Comparison of ENCODE assay signal across 20 cellular contexts in genomic region chr9:132639322-132639721, GRCh38. TPM values are rescaled to one million over a fixed set of nuclear protein-coding genes. Genes with fewer than 3 reads are reported as not detected.
DNase-seq lines count a peak whose midpoint lies in the region; ATAC-seq, FAIRE-seq and TF ChIP-seq lines count a peak whose summit lies in the region.
"Had no signal": no experiment of that assay in that cellular context is flagged by ENCODE, and none has a peak within 500 bp of the region (broad histone marks: within the 10 kb centered on the region; RNA-seq: fewer than 3 reads in every experiment).

No MANE protein-coding gene starts in this region.

- no peak overlapping the region for H3K4me3 ChIP-seq in breast epithelium
- H3K4me3 ChIP-seq: GM23248, K562 had no signal

- H3K36me3 Mint-ChIP-seq in MCF 10A (ENCODE audit: insufficient read depth, unreplicated experiment) = peaks cover 54% of the 10 kb centered on the region
- no peaks in the 10 kb centered on the region for H3K36me3 Mint-ChIP-seq in activated CD8-positive, alpha-beta memory T cell treated with anti-CD3 and anti-CD28 coated beads, Interleukin-2, amount 10 ng/mL, durations not matched to agents 7 days and 5 days

- H3K27me3 ChIP-seq in breast epithelium = no peaks in the 10 kb centered on the region

- FAIRE-seq in urothelium cell line (lab: Jason Lieb, UNC) = no peak
- FAIRE-seq: K562 had no signal

- POLR2A ChIA-PET in MCF 10A (lab: Yijun Ruan, JAX) = no interaction called here

- no TSS peak for BruUV-seq in MCF 10A (replicated peaks; lab: Mats Ljungman, UMichigan)

- no peaks in the 10 kb centered on the region for H3K27me3 Mint-ChIP-seq in MCF 10A (ENCODE audit: insufficient read depth, unreplicated experiment)
- H3K27me3 Mint-ChIP-seq in activated CD8-positive, alpha-beta memory T cell treated with anti-CD3 and anti-CD28 coated beads, Interleukin-2, amount 10 ng/mL, durations not matched to agents 7 days and 5 days = no peaks in the 10 kb centered on the region
- H3K27me3 Mint-ChIP-seq: B cell; CD4-positive, alpha-beta memory T cell had no signal

- intact Hi-C loops in breast epithelium (cut with DNase I; ENCODE audit: low total_unique reads) (loop anchor here (10.0 kb wide), 1 partner anchor 225 kb away; the partner anchor contains the start of gene CFAP77), MCF 10A (cut with micrococcal nuclease) (no loop called here)

- no peaks in the 10 kb centered on the region for H3K36me3 ChIP-seq in breast epithelium

- peak overlapping the region; percentile 60 to 73 for H3K27ac ChIP-seq in breast epithelium
- H3K27ac ChIP-seq: GM23248 had no signal

- ATAC-seq in left lobe of liver (peak; percentile 24), HG03520 (IDR thresholded peaks at IDR 0.05; ENCODE audit: unreplicated experiment) (no peak), HG03108 (IDR thresholded peaks at IDR 0.05; ENCODE audit: unreplicated experiment) (no peak)
- no peak for ATAC-seq in activated CD8-positive, alpha-beta memory T cell treated with anti-CD3 and anti-CD28 coated beads, Interleukin-2, amount 10 ng/mL, durations not matched to agents 7 days and 5 days
- ATAC-seq: HCT116, K562 had no signal

- no peaks in the 10 kb centered on the region for H3K9me3 Mint-ChIP-seq in MCF 10A (ENCODE audit: unreplicated experiment)
- no peaks in the 10 kb centered on the region for H3K9me3 Mint-ChIP-seq in activated CD8-positive, alpha-beta memory T cell treated with anti-CD3 and anti-CD28 coated beads, Interleukin-2, amount 10 ng/mL, durations not matched to agents 7 days and 5 days (ENCODE audit: low read depth)
- H3K9me3 Mint-ChIP-seq: CD4-positive, alpha-beta memory T cell had no signal

- H3K4me3 Mint-ChIP-seq in MCF 10A (ENCODE audit: unreplicated experiment) = no peak overlapping the region
- H3K4me3 Mint-ChIP-seq in activated CD8-positive, alpha-beta memory T cell treated with anti-CD3 and anti-CD28 coated beads, Interleukin-2, amount 10 ng/mL, durations not matched to agents 7 days and 5 days = no peak overlapping the region
- H3K4me3 Mint-ChIP-seq: B cell; CD4-positive, alpha-beta memory T cell had no signal

- H3K4me1 ChIP-seq in breast epithelium = peaks cover 0 to 4% of the 10 kb centered on the region in 2 donors

- no peak for TF ChIP-seq POLR2A in breast epithelium (IDR thresholded peaks at IDR 0.05)

- H3K9me3 ChIP-seq in breast epithelium = no peaks in the 10 kb centered on the region

- DNase-seq in breast epithelium (ENCODE audit: low spot score in 2 of 2) (peak in 1 of 2 donors; percentile 77), MCF 10A (ENCODE audit: unreplicated experiment) (no peak), SW480 (ENCODE audit: low spot score) (peak; percentile 84), left lobe of liver (ENCODE audit: low spot score) (no peak), urothelium cell line (ENCODE audit: low spot score) (peak; percentile 37)
- no peak for DNase-seq in activated CD8-positive, alpha-beta memory T cell treated with anti-CD3 and anti-CD28 coated beads, Interleukin-2, amount 10 ng/mL, durations not matched to agents 7 days and 5 days
- DNase-seq: ACHN; CD4-positive, alpha-beta memory T cell; DND-41; GF-D8; GM23248; NCI-H1417 treated with DMSO at 0.1 percent for 48 hours; NCI-H2029; NCI-H226; NCI-H774 had no signal

- no peak overlapping the region for H3K27ac Mint-ChIP-seq in MCF 10A (ENCODE audit: low read depth, unreplicated experiment)
- H3K27ac Mint-ChIP-seq in activated CD8-positive, alpha-beta memory T cell treated with anti-CD3 and anti-CD28 coated beads, Interleukin-2, amount 10 ng/mL, durations not matched to agents 7 days and 5 days = no peak overlapping the region
- H3K27ac Mint-ChIP-seq: B cell; CD4-positive, alpha-beta memory T cell had no signal

- no peaks in the 10 kb centered on the region for H3K4me1 Mint-ChIP-seq in MCF 10A (ENCODE audit: insufficient read depth, unreplicated experiment)
- peaks cover 2% of the 10 kb centered on the region for H3K4me1 Mint-ChIP-seq in activated CD8-positive, alpha-beta memory T cell treated with anti-CD3 and anti-CD28 coated beads, Interleukin-2, amount 10 ng/mL, durations not matched to agents 7 days and 5 days
- H3K4me1 Mint-ChIP-seq: B cell; CD4-positive, alpha-beta memory T cell had no signal

- TF ChIP-seq CTCF in breast epithelium (IDR thresholded peaks at IDR 0.05) (no peak), MCF 10A (IDR thresholded peaks at IDR 0.05; ENCODE audit: unreplicated experiment) (no peak)

- CTCF ChIA-PET in MCF 10A (lab: Yijun Ruan, JAX) = interaction anchor here (1.0 kb wide), 1 partner anchor 35 kb away, joined by 3 read pairs; no protein-coding TSS in a partner anchor
- CTCF ChIA-PET in activated CD8-positive, alpha-beta memory T cell treated with anti-CD3 and anti-CD28 coated beads, Interleukin-2, amount 10 ng/mL, durations not matched to agents 7 days and 5 days (lab: Charles Lee) = no interaction called here

RNA-seq across cellular contexts. Expression of gene DDX31, which starts 30.5 kb away (rescaled TPM):
- total RNA-seq in breast epithelium (10 to 100 TPM; 10.2 to 23.6 (median 19.0) TPM), MCF 10A (2022) (28.5 and 28.8 TPM in 2 replicates), left lobe of liver (7.7 TPM)
- total RNA-seq in activated CD8-positive, alpha-beta memory T cell treated with anti-CD3 and anti-CD28 coated beads, Interleukin-2, amount 10 ng/mL, durations not matched to agents 7 days and 5 days = 10 to 100 TPM; 14.6 to 19.6 TPM

RNA-seq across cellular contexts. Expression of gene GTF3C4, which starts 30.9 kb away (rescaled TPM):
- total RNA-seq in breast epithelium (10 to 100 TPM in 2 of 3 donors, 1 to 10 TPM in 1; 9.3 to 19.6 (median 13.4) TPM), MCF 10A (2022) (18.3 and 19.7 TPM in 2 replicates), left lobe of liver (6.1 TPM)
- total RNA-seq in activated CD8-positive, alpha-beta memory T cell treated with anti-CD3 and anti-CD28 coated beads, Interleukin-2, amount 10 ng/mL, durations not matched to agents 7 days and 5 days = 10 to 100 TPM; 11.8 to 16.0 TPM

RNA-seq across cellular contexts. Expression of gene BARHL1, which starts 56.9 kb away (rescaled TPM):
- not detected for total RNA-seq in breast epithelium
- not detected in 2 replicates for total RNA-seq in MCF 10A (2022)
- total RNA-seq in left lobe of liver = not detected
- total RNA-seq in activated CD8-positive, alpha-beta memory T cell treated with anti-CD3 and anti-CD28 coated beads, Interleukin-2, amount 10 ng/mL, durations not matched to agents 7 days and 5 days = not detected
- total RNA-seq: B cell; CD4-positive, alpha-beta memory T cell; GM23248; K562 had no signal

Comparison
In these comparisons a context has a peak if more than half of its experiments do, and no peak if none do; other contexts are left out.
1. DNase-seq: peak in SW480 (single experiment) and urothelium cell line (single experiment); none in MCF 10A (single experiment), left lobe of liver (single experiment) and activated CD8-positive, alpha-beta memory T cell treated with anti-CD3 and anti-CD28 coated beads, Interleukin-2, amount 10 ng/mL, durations not matched to agents 7 days and 5 days (single experiment).